Comparison of ENCODE assay signal across 16 cellular contexts in genomic region chr14:62957562-62957961, GRCh38.
DNase-seq lines count a peak whose midpoint lies in the region; ATAC-seq, FAIRE-seq and TF ChIP-seq lines count a peak whose summit lies in the region.
"Had no signal": no experiment of that assay in that cellular context is flagged by ENCODE, and none has a peak within 500 bp of the region (broad histone marks: within the 10 kb centered on the region; RNA-seq: fewer than 3 reads in every experiment).

No MANE protein-coding gene starts in this region.

- H3K4me2 ChIP-seq in IMR-90 (ENCODE audit: low read depth, low read length): no peak overlapping the region
- H3K4me2 ChIP-seq: KMS-11 had no signal

- no peak overlapping the region for H3K23ac ChIP-seq in IMR-90 (ENCODE audit: low read depth, low read length)

- no CpG with 5 or more reads among the region's 1 CpG for WGBS in IMR-90 (ENCODE audit: extremely low coverage in 2 of 2, insufficient read length in 1 of 2), 2 experiments

- H2BK15ac ChIP-seq in IMR-90 (ENCODE audit: low read depth, low read length): no peak overlapping the region

- H3K9ac ChIP-seq in IMR-90 (ENCODE audit: low read depth, low read length): no peak overlapping the region
- H3K9ac ChIP-seq: KMS-11 had no signal

- no peak overlapping the region for H3K4me3 ChIP-seq in BE2C (ENCODE audit: low read depth, low read length)
- no peak overlapping the region for H3K4me3 ChIP-seq in IMR-90 (ENCODE audit: insufficient read depth, low read depth, low read length)
- H3K4me3 ChIP-seq in astrocyte of the cerebellum (ENCODE audit: low read depth, low read length): no peak overlapping the region
- H3K4me3 ChIP-seq: adrenal gland had no signal

- POLR2A ChIA-PET in IMR-90 (lab: Charles Lee; ENCODE audit: unreplicated experiment): no interaction called here

- no peak overlapping the region for H2BK20ac ChIP-seq in IMR-90 (ENCODE audit: low read depth, low read length)

- no peak overlapping the region for H4K8ac ChIP-seq in IMR-90 (ENCODE audit: low read depth in 2 of 2, low read length in 2 of 2)

- no peaks in the 10 kb centered on the region for H3K9me3 ChIP-seq in BE2C
- no peaks in the 10 kb centered on the region for H3K9me3 ChIP-seq in IMR-90 (ENCODE audit: control insufficient read depth, insufficient read depth, low read length)
- H3K9me3 ChIP-seq: adrenal gland had no signal

- no peak for TF ChIP-seq POLR2A in IMR-90 (IDR thresholded peaks at IDR 0.05; ENCODE audit: low read depth, low read length)
- TF ChIP-seq POLR2A in GM12892 (IDR thresholded peaks at IDR 0.05; ENCODE audit: low read depth, low read length): no peak

- TF ChIP-seq CTCF in BE2C (IDR thresholded peaks at IDR 0.05; ENCODE audit: low read depth, low read length): no peak
- TF ChIP-seq CTCF in IMR-90 (conservative IDR thresholded peaks at IDR 0.05; ENCODE audit: low read depth, low read length): no peak
- no peak for TF ChIP-seq CTCF in astrocyte of the cerebellum (IDR thresholded peaks at IDR 0.05; ENCODE audit: low read depth, low read length, missing control alignments)

- no peaks in the 10 kb centered on the region for H3K27me3 ChIP-seq in BE2C
- H3K27me3 ChIP-seq in IMR-90 (ENCODE audit: control insufficient read depth, insufficient read depth, low read length): no peaks in the 10 kb centered on the region
- H3K27me3 ChIP-seq: adrenal gland had no signal

- no peak overlapping the region for H2BK5ac ChIP-seq in IMR-90 (ENCODE audit: low read depth, low read length, poor library complexity, severe bottlenecking)

- peaks cover 3% of the 10 kb centered on the region; the same call in 1 of the 2 replicates for H3K9me1 ChIP-seq in IMR-90 (ENCODE audit: insufficient read depth, low read length)

- no peak overlapping the region for H3K18ac ChIP-seq in IMR-90 (ENCODE audit: low read depth, low read length)

- in situ Hi-C loops in IMR-90 (cut with MboI; ENCODE audit: low sequenced_read_pairs) (no loop called here), astrocyte of the cerebellum (cut with HindIII; ENCODE audit: low sequenced_read_pairs) (no loop called here)

- no peak overlapping the region for H4K5ac ChIP-seq in IMR-90 (ENCODE audit: low read depth, low read length)

- H3K79me1 ChIP-seq in IMR-90 (ENCODE audit: low read depth in 1 of 2, low read length in 2 of 2): no peaks in the 10 kb centered on the region

- H2AFZ ChIP-seq in IMR-90 (replicated peaks; ENCODE audit: low read length, poor library complexity): peak overlapping the region; percentile 44

- no peak overlapping the region for H2AK9ac ChIP-seq in IMR-90 (replicated peaks; ENCODE audit: low read depth, low read length, poor library complexity)

- H3K4me1 ChIP-seq in BE2C (peaks cover 7% of the 10 kb centered on the region), IMR-90 (ENCODE audit: control insufficient read depth, insufficient read depth, low read length) (peaks cover 2% of the 10 kb centered on the region; the same call in 1 of the 2 replicates)
- H3K4me1 ChIP-seq: adrenal gland had no signal

- H3K36me3 ChIP-seq in BE2C: no peaks in the 10 kb centered on the region
- H3K36me3 ChIP-seq in IMR-90 (ENCODE audit: control insufficient read depth, insufficient read depth, low read length): no peaks in the 10 kb centered on the region
- H3K36me3 ChIP-seq: adrenal gland had no signal

- intact Hi-C loops in IMR-90 (cut with micrococcal nuclease): no loop called here

- no peak overlapping the region for H2AK5ac ChIP-seq in IMR-90 (ENCODE audit: low read depth, low read length)

- H3K56ac ChIP-seq in IMR-90 (ENCODE audit: extremely low read depth, insufficient read depth, low read length): no peak overlapping the region

- FAIRE-seq in GM12892 (lab: Jason Lieb, UNC): no peak

- no peak overlapping the region for H3K14ac ChIP-seq in IMR-90 (replicated peaks; ENCODE audit: low read depth, low read length)

- H3K4ac ChIP-seq in IMR-90 (ENCODE audit: low read depth, low read length): no peak overlapping the region

- ATAC-seq in IMR-90 (ENCODE audit: low read depth): peak; percentile 98
- ATAC-seq: activated CD4-positive, CD25-positive, alpha-beta regulatory T cell treated with anti-CD3 and anti-CD28 coated beads, Interleukin-2, amount 50 U/mL, for 24 hours; left lobe of liver; sciatic nerve had no signal

- H4K91ac ChIP-seq in IMR-90 (ENCODE audit: insufficient read depth, low read depth, low read length): no peak overlapping the region

- dilution Hi-C loops in IMR-90 (cut with HindIII; ENCODE audit: low sequenced_read_pairs, unreplicated experiment): no loop called here

- no TSS peak for BruUV-seq in IMR-90 (replicated peaks; lab: Mats Ljungman, UMichigan)

- no peaks in the 10 kb centered on the region for H4K20me1 ChIP-seq in IMR-90 (ENCODE audit: insufficient read depth, low read length)

- no peak overlapping the region for H2BK120ac ChIP-seq in IMR-90 (ENCODE audit: low read depth, low read length)

- CTCF ChIA-PET in IMR-90 (lab: Yijun Ruan, JAX): no interaction called here

- DNase-seq in BE2C (peak; percentile 12), IMR-90 (peak; percentile 99), astrocyte of the cerebellum (ENCODE audit: low read depth) (peak; percentile 98), iris pigment epithelial cell (ENCODE audit: low read depth) (peak; percentile 92), activated gamma-delta T cell treated with Interleukin-2 at 50 U/mL for 16 hours (no peak), AML-193 (lab: John Stamatoyannopoulos, UW) (no peak), GM12892 (ENCODE audit: insufficient read length) (no peak)
- no peak for DNase-seq in stimulated activated CD4-positive, alpha-beta T cell treated with anti-CD3 and anti-CD28 coated beads, Interleukin-4, amount 100 ng/mL, for 24 hours
- DNase-seq: activated T-cell treated with anti-CD3 and anti-CD28 coated beads for 4 hours, adrenal gland, NCI-H2081 treated with DMSO at 0.1 percent for 48 hours, SW 1271 had no signal

- H3K27ac ChIP-seq in IMR-90 (ENCODE audit: insufficient read depth, low read length): no peak overlapping the region
- H3K27ac ChIP-seq: adrenal gland, KMS-11 had no signal

- TF ChIP-seq RAD21 in IMR-90 (IDR thresholded peaks at IDR 0.05; ENCODE audit: low read length): no peak; the same call in 1 of the 2 replicates

TF ChIP-seq in IMR-90, 13 proteins besides CTCF, POLR2A, EP300 and RAD21:
- peak; percentile 39 for TF ChIP-seq MAFK (IDR thresholded peaks at IDR 0.05; ENCODE audit: low read depth, low read length)
- TF ChIP-seq BHLHE40 (IDR thresholded peaks at IDR 0.05; ENCODE audit: low read depth, low read length): peak; percentile 86
- peak; percentile 94 for TF ChIP-seq FOS (IDR thresholded peaks at IDR 0.05; ENCODE audit: low read depth, low read length)
- no peak for TF ChIP-seq RFX5 (IDR thresholded peaks at IDR 0.05; ENCODE audit: low read depth, low read length)
- TF ChIP-seq CEBPB (IDR thresholded peaks at IDR 0.05; ENCODE audit: low read depth, low read length): peak; percentile 31; the same call in 1 of the 2 replicates
- TF ChIP-seq, protein P1, sequence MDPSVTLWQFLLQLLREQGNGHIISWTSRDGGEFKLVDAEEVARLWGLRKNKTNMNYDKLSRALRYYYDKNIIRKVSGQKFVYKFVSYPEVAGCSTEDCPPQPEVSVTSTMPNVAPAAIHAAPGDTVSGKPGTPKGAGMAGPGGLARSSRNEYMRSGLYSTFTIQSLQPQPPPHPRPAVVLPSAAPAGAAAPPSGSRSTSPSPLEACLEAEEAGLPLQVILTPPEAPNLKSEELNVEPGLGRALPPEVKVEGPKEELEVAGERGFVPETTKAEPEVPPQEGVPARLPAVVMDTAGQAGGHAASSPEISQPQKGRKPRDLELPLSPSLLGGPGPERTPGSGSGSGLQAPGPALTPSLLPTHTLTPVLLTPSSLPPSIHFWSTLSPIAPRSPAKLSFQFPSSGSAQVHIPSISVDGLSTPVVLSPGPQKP (IDR thresholded peaks at IDR 0.05; ENCODE audit: borderline replicate concordance, low read depth, low read length): no peak
- TF ChIP-seq CHD1 (IDR thresholded peaks at IDR 0.05; ENCODE audit: low read depth, low read length): no peak
- peak; percentile 68 for TF ChIP-seq USF2 (IDR thresholded peaks at IDR 0.05; ENCODE audit: low read depth, low read length)

Comparison
In these comparisons a context has a peak if more than half of its experiments do, and no peak if none do; other contexts are left out.
1. DNase-seq: peak in BE2C (single experiment), IMR-90 (single experiment), astrocyte of the cerebellum (single experiment) and iris pigment epithelial cell (single experiment); none in activated gamma-delta T cell treated with Interleukin-2 at 50 U/mL for 16 hours (single experiment), AML-193 (0 of 2), stimulated activated CD4-positive, alpha-beta T cell treated with anti-CD3 and anti-CD28 coated beads, Interleukin-4, amount 100 ng/mL, for 24 hours (single experiment) and GM12892 (single experiment).